12 cellular contexts compared by ENCODE assay signal in genomic region chr20:38731738-38732113, GRCh38. TPM values are rescaled to one million over a fixed set of nuclear protein-coding genes. Genes with fewer than 3 reads are reported as not detected.
DNase-seq lines count a peak whose midpoint lies in the region; ATAC-seq and TF ChIP-seq lines count a peak whose summit lies in the region.
"Had no signal": no experiment of that assay in that cellular context is flagged by ENCODE, and none has a peak within 500 bp of the region (broad histone marks: within the 10 kb centered on the region; RNA-seq: fewer than 3 reads in every experiment).

No MANE protein-coding gene starts in this region.

- H3K27ac Mint-ChIP-seq in Caco-2 (ENCODE audit: unreplicated experiment) (no peak overlapping the region), T-cell (no peak overlapping the region)
- H3K27ac Mint-ChIP-seq in naive thymus-derived CD4-positive, alpha-beta T cell = peak overlapping the region in 1 of 9 donors; percentile 7

- H3K9me3 Mint-ChIP-seq in Caco-2 (ENCODE audit: unreplicated experiment) (no peaks in the 10 kb centered on the region), T-cell (peaks cover 0 to 5% (median 0%) of the 10 kb centered on the region in 3 donors)
- H3K9me3 Mint-ChIP-seq in naive thymus-derived CD4-positive, alpha-beta T cell = peaks cover 0 to 14% (median 2%) of the 10 kb centered on the region in 11 donors

- no peaks in the 10 kb centered on the region for H3K36me3 ChIP-seq in BLaER1 treated with 17β-estradiol and CSF1 and Interleukin-3, amounts not matched to agents 10 nM and 100 nM
- H3K36me3 ChIP-seq in Caco-2 (ENCODE audit: control insufficient read depth, insufficient read depth, low read length) = no peaks in the 10 kb centered on the region
- H3K36me3 ChIP-seq in naive thymus-derived CD4-positive, alpha-beta T cell (ENCODE audit: control insufficient read depth in 2 of 3, insufficient read depth in 3 of 3, low read length in 3 of 3) = no peaks in the 10 kb centered on the region
- H3K36me3 ChIP-seq: adrenal gland had no signal

- H4K20me1 ChIP-seq in BLaER1 treated with 17β-estradiol and CSF1 and Interleukin-3, amounts not matched to agents 10 nM and 100 nM = peaks cover 0 to 47% (median 36%) of the 10 kb centered on the region in 11 experiments; a peak in 17 of 22 replicates

- H3K27me3 Mint-ChIP-seq in Caco-2 (ENCODE audit: insufficient read depth, unreplicated experiment) (peaks cover 64% of the 10 kb centered on the region), T-cell (peaks cover 84 to 97% of the 10 kb centered on the region in 2 donors)
- H3K27me3 Mint-ChIP-seq in naive thymus-derived CD4-positive, alpha-beta T cell = peaks cover 88 to 97% (median 91%) of the 10 kb centered on the region in 5 donors

- H3K4me1 ChIP-seq in BLaER1 treated with 17β-estradiol and CSF1 and Interleukin-3, amounts not matched to agents 10 nM and 100 nM = peaks cover 17 to 52% (median 46%) of the 10 kb centered on the region in 10 experiments
- H3K4me1 ChIP-seq in Caco-2 = peaks cover 17% of the 10 kb centered on the region
- peaks cover 24 to 30% of the 10 kb centered on the region in 2 donors for H3K4me1 ChIP-seq in naive thymus-derived CD4-positive, alpha-beta T cell (ENCODE audit: control insufficient read depth in 2 of 2, insufficient read depth in 2 of 2, low read length in 2 of 2)

- CTCF ChIA-PET in Caco-2 (lab: Charles Lee) (interaction anchor here (0.6 to 2.3 kb wide), 2 partner anchors 73 to 201 kb away, joined by 3 to 7 read pairs; no protein-coding TSS in a partner anchor), T-cell (lab: Charles Lee) (interaction anchor here (0.6 to 2.1 kb wide), 5 partner anchors 8 to 258 kb away, joined by 3 to 8 read pairs (median 4); partner anchors contain the start of gene ACTR5 (in 1 of the 2))
- CTCF ChIA-PET in naive thymus-derived CD4-positive, alpha-beta T cell (lab: Charles Lee) = interaction anchor here (1.0 kb wide), 1 partner anchor 25 kb away, joined by 3 read pairs; no protein-coding TSS in a partner anchor

- ATAC-seq in T-cell (replicated peaks in 1 of 4) (peak in 1 of 4 experiments; percentile 6), HG02588 (IDR thresholded peaks at IDR 0.05; ENCODE audit: unreplicated experiment) (no peak)
- ATAC-seq in naive thymus-derived CD4-positive, alpha-beta T cell = no peak

- no TSS peak for BruUV-seq in Caco-2 (replicated peaks; lab: Mats Ljungman, UMichigan)

- H3K9me3 ChIP-seq in BLaER1 treated with 17β-estradiol and CSF1 and Interleukin-3, amounts not matched to agents 10 nM and 100 nM (replicated peaks in 1 of 11) = peaks cover 10 to 13% (median 12%) of the 10 kb centered on the region in 11 experiments; a peak in 18 of 22 replicates
- H3K9me3 ChIP-seq in Caco-2 = peaks cover 2% of the 10 kb centered on the region; the same call in 1 of the 2 replicates
- H3K9me3 ChIP-seq in naive thymus-derived CD4-positive, alpha-beta T cell (ENCODE audit: control insufficient read depth in 2 of 3, low read length in 3 of 3) = no peaks in the 10 kb centered on the region
- H3K9me3 ChIP-seq: adrenal gland, mucosa of descending colon had no signal

- H3K4me2 ChIP-seq in BLaER1 treated with 17β-estradiol and CSF1 and Interleukin-3, amounts not matched to agents 10 nM and 100 nM = peak overlapping the region; percentile 91 to 99 (median 94); a peak in 20 of 22 replicates

- H3K27me3 ChIP-seq in BLaER1 treated with 17β-estradiol and CSF1 and Interleukin-3, amounts not matched to agents 10 nM and 100 nM = peaks cover 47 to 64% (median 55%) of the 10 kb centered on the region in 11 experiments
- peaks cover 9% of the 10 kb centered on the region for H3K27me3 ChIP-seq in Caco-2 (replicated peaks; ENCODE audit: control insufficient read depth, insufficient read depth, low read length)
- peaks cover 39 to 41% of the 10 kb centered on the region in 2 donors for H3K27me3 ChIP-seq in naive thymus-derived CD4-positive, alpha-beta T cell (ENCODE audit: control insufficient read depth in 2 of 2, insufficient read depth in 2 of 2, low read length in 2 of 2)

- DNase-seq in Caco-2 = no peak
- DNase-seq in T-cell = no peak
- no peak for DNase-seq in naive thymus-derived CD4-positive, alpha-beta T cell
- no peak for DNase-seq in Kasumi-1 (lab: John Stamatoyannopoulos, UW)
- no peak for DNase-seq in activated CD8-positive, alpha-beta memory T cell treated with anti-CD3 and anti-CD28 coated beads, Interleukin-2, amount 50 U/mL, for 48 hours

- H3K36me3 Mint-ChIP-seq in Caco-2 (ENCODE audit: insufficient read depth, unreplicated experiment) (no peaks in the 10 kb centered on the region), T-cell (peaks cover 4% of the 10 kb centered on the region)
- peaks cover 0 to 13% (median 0%) of the 10 kb centered on the region in 5 donors for H3K36me3 Mint-ChIP-seq in naive thymus-derived CD4-positive, alpha-beta T cell

- H3K4me3 ChIP-seq in BLaER1 treated with 17β-estradiol and CSF1 and Interleukin-3, amounts not matched to agents 10 nM and 100 nM = peak overlapping the region in 3 of 10 experiments; percentile 49 to 61 (median 49); a peak in 3 of 20 replicates
- H3K4me3 ChIP-seq in Caco-2 (ENCODE audit: low read depth, low read length) = no peak overlapping the region
- no peak overlapping the region for H3K4me3 ChIP-seq in naive thymus-derived CD4-positive, alpha-beta T cell (ENCODE audit: low read length)
- H3K4me3 ChIP-seq: mucosa of descending colon had no signal

- H3K4me3 Mint-ChIP-seq in Caco-2 (ENCODE audit: unreplicated experiment) (peak overlapping the region; percentile 69), T-cell (peak overlapping the region; percentile 63 to 70 (median 65))
- peak overlapping the region; percentile 65 to 86 (median 77) for H3K4me3 Mint-ChIP-seq in naive thymus-derived CD4-positive, alpha-beta T cell

- POLR2A ChIA-PET in Caco-2 (lab: Charles Lee) = no interaction called here
- POLR2A ChIA-PET in T-cell (lab: Charles Lee) = no interaction called here
- POLR2A ChIA-PET in naive thymus-derived CD4-positive, alpha-beta T cell (lab: Charles Lee) = interaction anchor here (0.6 to 1.0 kb wide), 3 partner anchors 17 to 230 kb away, joined by 3 to 4 read pairs (median 3); partner anchors contain the start of genes ACTR5 and DHX35

- intact Hi-C loops in Caco-2 (cut with micrococcal nuclease; ENCODE audit: unreplicated experiment) = loop anchor here (1.0 to 2.0 kb wide), 3 partner anchors 17 to 85 kb away; partner anchors contain the start of gene ACTR5
- intact Hi-C loops in naive thymus-derived CD4-positive, alpha-beta T cell (cut with micrococcal nuclease) = loop anchor here (1.0 to 5.0 kb wide), 6 partner anchors 17 to 162 kb away; partner anchors contain the start of gene ACTR5 (in 2 of the 2)

- H3K4me1 Mint-ChIP-seq in Caco-2 (ENCODE audit: low read depth, unreplicated experiment) (peaks cover 12% of the 10 kb centered on the region), T-cell (peaks cover 42 to 48% (median 47%) of the 10 kb centered on the region in 3 donors)
- peaks cover 28 to 48% (median 40%) of the 10 kb centered on the region in 7 donors for H3K4me1 Mint-ChIP-seq in naive thymus-derived CD4-positive, alpha-beta T cell

- TF ChIP-seq CTCF in Caco-2 (IDR thresholded peaks at IDR 0.05; ENCODE audit: insufficient read depth in 1 of 2, low read depth in 1 of 2, low read length in 1 of 2, severe bottlenecking in 1 of 2, unreplicated experiment in 1 of 2) = peak in 1 of 2 experiments; percentile 6

- H3K9ac ChIP-seq in BLaER1 treated with 17β-estradiol and CSF1 and Interleukin-3, amounts not matched to agents 10 nM and 100 nM = no peak overlapping the region

- H3K27ac ChIP-seq in BLaER1 treated with 17β-estradiol and CSF1 and Interleukin-3, amounts not matched to agents 10 nM and 100 nM = no peak overlapping the region
- H3K27ac ChIP-seq in naive thymus-derived CD4-positive, alpha-beta T cell (ENCODE audit: low read depth, low read length) = no peak overlapping the region
- H3K27ac ChIP-seq: adrenal gland had no signal

RNA-seq across cellular contexts. Expression of gene SLC32A1, which starts 7.4 kb away (rescaled TPM):
- total RNA-seq in Caco-2 (2022) = not detected in 2 replicates
- not detected for total RNA-seq in T-cell
- under 1 TPM in 2 of 5 experiments, not detected in 3; 0.19 to 0.24 TPM for total RNA-seq in naive thymus-derived CD4-positive, alpha-beta T cell
- polyA plus RNA-seq in naive thymus-derived CD4-positive, alpha-beta T cell = not detected
- total RNA-seq: adrenal gland, IMR-90, kidney epithelial cell, pulmonary artery endothelial cell had no signal
- polyA plus RNA-seq: IMR-90 had no signal

RNA-seq across cellular contexts. Expression of gene ACTR5, which starts 16.5 kb away (rescaled TPM):
- total RNA-seq in Caco-2 (2022) (18.2 and 20.0 TPM in 2 replicates), T-cell (10 to 100 TPM; 15.8 to 20.1 (median 18.8) TPM)
- 10 to 100 TPM in 4 of 5 experiments, 1 to 10 TPM in 1; 8.9 to 20.8 (median 15.2) TPM for total RNA-seq in naive thymus-derived CD4-positive, alpha-beta T cell
- 10 to 100 TPM; 11.3 to 15.1 TPM for polyA plus RNA-seq in naive thymus-derived CD4-positive, alpha-beta T cell
